In genomic region chr7:133916621-133917020, GRCh38 we compare ENCODE assay signal across 27 cellular contexts.
"Had no signal": no experiment of that assay in that cellular context is flagged by ENCODE, and none has a peak within 500 bp of the region (broad histone marks: within the 10 kb centered on the region; RNA-seq: fewer than 3 reads in every experiment).

No MANE protein-coding gene starts in this region.

- FAIRE-seq: colon, endometrium, frontal cortex had no signal

- H3K9me3 ChIP-seq: colonic mucosa had no signal

- DNase-seq: colonic mucosa; cortex of kidney; dermis blood vessel endothelial cell; dorsolateral prefrontal cortex; effector CD4-positive, alpha-beta T cell; effector CD8-positive, alpha-beta T cell; effector memory CD4-positive, alpha-beta T cell; effector memory CD8-positive, alpha-beta T cell; endodermal cell; erythroblast; esophagus squamous epithelium; foreskin fibroblast; foreskin keratinocyte; foreskin melanocyte; gastrocnemius medialis; glutamatergic neuron; head of caudate nucleus; heart left ventricle; heart right ventricle had no signal

- H3K4me3 ChIP-seq: colonic mucosa, coronary artery, dorsolateral prefrontal cortex, esophagus muscularis mucosa, esophagus squamous epithelium, gastrocnemius medialis, gastroesophageal sphincter, heart left ventricle, heart right ventricle had no signal

- ATAC-seq: effector memory CD8-positive, alpha-beta T cell; esophagus mucosa; foreskin keratinocyte; gastrocnemius medialis; gastroesophageal sphincter; heart left ventricle; heart right ventricle had no signal

- H3K27ac ChIP-seq: colonic mucosa, coronary artery, dorsolateral prefrontal cortex, epithelial cell of prostate, esophagus muscularis mucosa, esophagus squamous epithelium, foreskin keratinocyte, gastrocnemius medialis, gastroesophageal sphincter, heart left ventricle, heart right ventricle had no signal

- H3K36me3 ChIP-seq: colonic mucosa had no signal

- H3K27me3 ChIP-seq: colonic mucosa, dorsolateral prefrontal cortex, esophagus muscularis mucosa, esophagus squamous epithelium, foreskin keratinocyte, gastrocnemius medialis, gastroesophageal sphincter, heart left ventricle, heart right ventricle had no signal

- H3K4me1 ChIP-seq: colonic mucosa, esophagus muscularis mucosa, gastrocnemius medialis, gastroesophageal sphincter, heart left ventricle had no signal
